Comparison of ENCODE assay signal across 29 cellular contexts in genomic region chr10:21912583-21912982, GRCh38.
A peak's percentile ranks its signal among the peaks of the same experiment; 100 is the strongest.
DNase-seq lines count a peak whose midpoint lies in the region; ATAC-seq, FAIRE-seq and TF ChIP-seq lines count a peak whose summit lies in the region.
"Had no signal": no experiment of that assay in that cellular context is flagged by ENCODE, and none has a peak within 500 bp of the region (broad histone marks: within the 10 kb centered on the region; RNA-seq: fewer than 3 reads in every experiment).

No MANE protein-coding gene starts in this region.

- TF ChIP-seq EP300 in H1 (IDR thresholded peaks at IDR 0.05; ENCODE audit: borderline replicate concordance in 1 of 2, low read depth in 2 of 2, low read length in 2 of 2) = no peak

- no peak for TF ChIP-seq POLR2A in H1 (IDR thresholded peaks at IDR 0.05; ENCODE audit: control extremely low read depth in 1 of 2, low read depth in 2 of 2, low read length in 2 of 2)

- H3K4me3 ChIP-seq in HUES48 (ENCODE audit: low read depth, low read length) (no peak overlapping the region), H1 (ENCODE audit: extremely low read depth in 1 of 4, insufficient read depth in 2 of 4, low read depth in 3 of 4, low read length in 4 of 4) (no peak overlapping the region), mesodermal cell (ENCODE audit: extremely low read depth, insufficient read depth, low read length, poor library complexity, severe bottlenecking) (no peak overlapping the region)
- H3K4me3 ChIP-seq: BLaER1, dorsolateral prefrontal cortex, lower lobe of right lung, psoas muscle, upper lobe of right lung had no signal

- H2BK120ac ChIP-seq in H1 (replicated peaks; ENCODE audit: low read depth, low read length) = no peak overlapping the region

- H4K20me1 ChIP-seq in H1 (replicated peaks in 1 of 2; ENCODE audit: control insufficient read depth in 1 of 2, insufficient read depth in 2 of 2, low read length in 2 of 2) = no peaks in the 10 kb centered on the region
- H4K20me1 ChIP-seq: BLaER1 had no signal

- no peak overlapping the region for H4K8ac ChIP-seq in H1 (ENCODE audit: extremely low read depth, insufficient read depth, low read length)

- H2BK20ac ChIP-seq in H1 (ENCODE audit: low read length) = no peak overlapping the region

- H3K36me3 ChIP-seq in HUES48 (ENCODE audit: control insufficient read depth, insufficient read depth, low read length) (no peaks in the 10 kb centered on the region), H1 (ENCODE audit: control insufficient read depth in 2 of 4, insufficient read depth in 4 of 4, low read length in 3 of 4) (no peaks in the 10 kb centered on the region), mesodermal cell (ENCODE audit: control insufficient read depth, insufficient read depth, low read length) (no peaks in the 10 kb centered on the region)
- H3K36me3 ChIP-seq: lower lobe of right lung, neutrophil had no signal

- no peak overlapping the region for H2AK5ac ChIP-seq in H1 (ENCODE audit: low read depth, low read length)

- peak; percentile 44 for DNase-seq in ELF-1 (ENCODE audit: low read depth, low spot score)
- DNase-seq in H1 (ENCODE audit: low read depth in 1 of 2, low spot score in 2 of 2) = no peak
- no peak for DNase-seq in LoVo (ENCODE audit: low spot score)
- DNase-seq in NCI-H1048 (lab: John Stamatoyannopoulos, UW) = no peak
- DNase-seq in NCI-H1105 (lab: John Stamatoyannopoulos, UW) = no peak
- DNase-seq: activated gamma-delta T cell treated with Interleukin-2 at 50 U/mL for 16 hours; cerebellar nuclear complex; COR-L47; DMS53; dorsolateral prefrontal cortex; GF-D8; KG1; kidney glomerular epithelial cell; lower lobe of right lung; NCI-H1436 treated with DMSO at 0.1 percent for 48 hours; NCI-H510A treated with DMSO at 0.1 percent for 48 hours; NK-92 treated with Interleukin-12 subunit alpha and Interleukin-12 subunit beta, amount 100 ng/mL, for 24 hours; psoas muscle; SHP77; stimulated activated CD4-positive, alpha-beta T cell treated with anti-CD3 and anti-CD28 coated beads, Interleukin-15, amount 100 ng/mL, for 24 hours; stimulated activated naive B cell treated with anti-CD40 and anti-IgM and Interleukin-4, amounts not matched to agents 10 μg/mL and 1 μg/mL and 100 μg/mL, for 72 hours; upper lobe of right lung had no signal

- no peak for ATAC-seq in GM19328 (IDR thresholded peaks at IDR 0.05; ENCODE audit: unreplicated experiment)
- ATAC-seq: HCT116; lower lobe of right lung; psoas muscle; stimulated activated naive B cell treated with anti-CD40 and anti-IgM and Interleukin-4, amounts not matched to agents 10 μg/mL and 1 μg/mL and 100 μg/mL, for 72 hours; upper lobe of right lung had no signal

- H3K4me2 ChIP-seq in H1 (ENCODE audit: insufficient read depth in 1 of 2, low read depth in 2 of 2, low read length in 2 of 2) = peak overlapping the region; percentile 4 to 31; a peak in 2 of 4 replicates
- H3K4me2 ChIP-seq: BLaER1 had no signal

- H3K23ac ChIP-seq in H1 (ENCODE audit: insufficient read length) = no peak overlapping the region

- no peak overlapping the region for H3K56ac ChIP-seq in H1 (replicated peaks; ENCODE audit: insufficient read length, low read depth, low read length)

- H3K4me1 ChIP-seq in HUES48 (ENCODE audit: control insufficient read depth, insufficient read depth, low read length) (peaks cover 23% of the 10 kb centered on the region), H1 (replicated peaks in 1 of 4; ENCODE audit: control insufficient read depth in 3 of 4, insufficient read depth in 4 of 4, low read length in 3 of 4) (peaks cover 0 to 3% (median 1%) of the 10 kb centered on the region in 4 experiments; a peak in 2 of 7 replicates), mesodermal cell (ENCODE audit: control insufficient read depth, insufficient read depth, low read length, poor library complexity, severe bottlenecking) (peaks cover 15% of the 10 kb centered on the region)
- H3K4me1 ChIP-seq: BLaER1, lower lobe of right lung, psoas muscle, upper lobe of right lung had no signal

- POLR2A ChIA-PET in H1 (lab: Charles Lee; ENCODE audit: partially characterized antibody) = interaction anchor here (0.8 kb wide), 1 partner anchor 16 kb away, joined by 3 read pairs; no protein-coding TSS in a partner anchor

- H3K23me2 ChIP-seq in H1 (ENCODE audit: low read depth, low read length) = no peaks in the 10 kb centered on the region; the same call in 1 of the 2 replicates

- no peak overlapping the region for H4K5ac ChIP-seq in H1 (ENCODE audit: insufficient read length, low read depth, low read length)

- H3K27ac ChIP-seq in HUES48 (ENCODE audit: low read depth, low read length) (peak overlapping the region; percentile 22), H1 (ENCODE audit: low read depth, low read length) (no peak overlapping the region), mesodermal cell (ENCODE audit: low read depth, low read length, severe bottlenecking) (peak overlapping the region; percentile 86)
- H3K27ac ChIP-seq: BLaER1, dorsolateral prefrontal cortex, lower lobe of right lung, neutrophil, psoas muscle, upper lobe of right lung, VCaP had no signal

- H3K18ac ChIP-seq in H1 (ENCODE audit: extremely low read depth, low read length) = no peak overlapping the region

- FAIRE-seq in H1 (lab: Jason Lieb, UNC) = no peak

- no peak overlapping the region for H2BK15ac ChIP-seq in H1 (ENCODE audit: low read length)

- H3K27me3 ChIP-seq in HUES48 (ENCODE audit: control insufficient read depth, insufficient read depth, low read length) = no peaks in the 10 kb centered on the region
- no peaks in the 10 kb centered on the region for H3K27me3 ChIP-seq in H1 (replicated peaks in 1 of 4; ENCODE audit: control insufficient read depth in 3 of 4, extremely low read depth in 1 of 4, insufficient read depth in 3 of 4, low read length in 3 of 4)
- H3K27me3 ChIP-seq: BLaER1, dorsolateral prefrontal cortex, neutrophil, upper lobe of right lung had no signal

- H2AFZ ChIP-seq in H1 (ENCODE audit: low read length) = no peak overlapping the region

- H3K9me3 ChIP-seq in HUES48 (ENCODE audit: control insufficient read depth, insufficient read depth, low read length) = no peaks in the 10 kb centered on the region
- H3K9me3 ChIP-seq in H1 (ENCODE audit: insufficient read depth in 2 of 2, low read depth in 1 of 2, low read length in 1 of 2) = no peaks in the 10 kb centered on the region
- no peaks in the 10 kb centered on the region for H3K9me3 ChIP-seq in mesodermal cell (ENCODE audit: control insufficient read depth, low read length)
- H3K9me3 ChIP-seq: BLaER1, lower lobe of right lung, neutrophil, psoas muscle, upper lobe of right lung had no signal

- no peak overlapping the region for H2BK12ac ChIP-seq in H1 (ENCODE audit: low read depth, low read length)

- no peak for TF ChIP-seq RAD21 in H1 (IDR thresholded peaks at IDR 0.05 in 1 of 2, conservative IDR thresholded peaks at IDR 0.05 in 1 of 2; ENCODE audit: low read depth in 2 of 2, low read length in 2 of 2)

- no peak overlapping the region for H3K14ac ChIP-seq in H1 (ENCODE audit: insufficient read length)

- H3K9ac ChIP-seq in HUES48 (ENCODE audit: low read depth, low read length) (no peak overlapping the region), H1 (replicated peaks in 1 of 4; ENCODE audit: extremely low read depth in 1 of 4, low read depth in 3 of 4, low read length in 3 of 4) (no peak overlapping the region)
- H3K9ac ChIP-seq: BLaER1 had no signal

- TF ChIP-seq CTCF in H1 (IDR thresholded peaks at IDR 0.05; ENCODE audit: control extremely low read depth in 1 of 3, insufficient read depth in 1 of 3, low read depth in 1 of 3, low read length in 3 of 3) = no peak

- no peak overlapping the region for H4K91ac ChIP-seq in H1 (replicated peaks; ENCODE audit: insufficient read length, low read length)

- no peak overlapping the region for H2BK5ac ChIP-seq in H1 (ENCODE audit: low read depth, low read length)

- no peak overlapping the region for H3K4ac ChIP-seq in H1 (replicated peaks; ENCODE audit: insufficient read length, low read depth, low read length)

- no peaks in the 10 kb centered on the region for H3K79me1 ChIP-seq in H1 (ENCODE audit: low read depth, low read length)

- H3K79me2 ChIP-seq in H1 (ENCODE audit: control insufficient read depth in 1 of 2, insufficient read depth in 2 of 2, low read length in 2 of 2) = no peaks in the 10 kb centered on the region

- 44% methylated on average over 2 of the region's 2 CpGs; no CpG with 5 or more reads in 1 of the 2 experiments for WGBS in H1 (ENCODE audit: extremely low coverage in 1 of 2, insufficient coverage in 1 of 2, insufficient read length in 1 of 2, insufficient replicate concordance in 2 of 2, low coverage in 1 of 2, low lambda C conversion rate in 2 of 2, missing lambda C conversion rate in 1 of 2), 2 experiments
- WGBS in mesodermal cell (ENCODE audit: insufficient coverage in 2 of 2), 2 experiments = 15% methylated on average over 2 of the region's 2 CpGs; no CpG with 5 or more reads in 1 of the 2 experiments

- CTCF ChIA-PET in H1 (lab: Charles Lee; ENCODE audit: partially characterized antibody) = interaction anchor here (0.7 to 0.9 kb wide), 2 partner anchors 38 to 364 kb away, joined by 3 read pairs; no protein-coding TSS in a partner anchor

TF ChIP-seq in H1, 55 proteins besides CTCF, POLR2A, EP300 and RAD21:
- TF ChIP-seq, protein P1, sequence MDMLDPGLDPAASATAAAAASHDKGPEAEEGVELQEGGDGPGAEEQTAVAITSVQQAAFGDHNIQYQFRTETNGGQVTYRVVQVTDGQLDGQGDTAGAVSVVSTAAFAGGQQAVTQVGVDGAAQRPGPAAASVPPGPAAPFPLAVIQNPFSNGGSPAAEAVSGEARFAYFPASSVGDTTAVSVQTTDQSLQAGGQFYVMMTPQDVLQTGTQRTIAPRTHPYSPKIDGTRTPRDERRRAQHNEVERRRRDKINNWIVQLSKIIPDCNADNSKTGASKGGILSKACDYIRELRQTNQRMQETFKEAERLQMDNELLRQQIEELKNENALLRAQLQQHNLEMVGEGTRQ (IDR thresholded peaks at IDR 0.05; ENCODE audit: low read length) = no peak
- no peak for TF ChIP-seq SIX5 (IDR thresholded peaks at IDR 0.05; ENCODE audit: low read depth, low read length)
- no peak for TF ChIP-seq TEAD4 (IDR thresholded peaks at IDR 0.05; ENCODE audit: low read depth, low read length)
